In the genomic region with DNA sequence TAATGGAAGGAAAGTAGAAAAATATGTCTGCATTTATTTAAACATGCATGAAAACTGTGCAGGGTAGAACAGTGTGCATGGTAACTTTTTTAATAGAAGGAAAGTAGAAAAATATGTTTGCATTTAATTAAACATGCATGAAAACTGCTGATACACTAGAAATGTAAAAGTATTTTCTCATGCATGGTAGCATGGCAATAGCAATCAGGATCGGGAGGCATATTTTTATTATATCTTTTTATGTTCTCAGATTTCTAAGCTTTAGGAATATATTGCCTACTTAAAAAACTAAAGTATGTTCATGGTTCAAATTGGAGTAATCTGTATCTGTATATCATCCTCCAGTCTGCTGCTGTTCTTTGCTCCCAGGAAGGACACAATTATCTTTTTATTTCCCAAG, we compare ENCODE assay signal across 1 cellular context.
TF ChIP-seq lines count a peak whose summit lies in the region.

No MANE protein-coding gene starts in this region.

TF ChIP-seq in GM23338, 12 proteins besides CTCF, POLR2A, EP300 and RAD21:
- TF ChIP-seq, protein P1, sequence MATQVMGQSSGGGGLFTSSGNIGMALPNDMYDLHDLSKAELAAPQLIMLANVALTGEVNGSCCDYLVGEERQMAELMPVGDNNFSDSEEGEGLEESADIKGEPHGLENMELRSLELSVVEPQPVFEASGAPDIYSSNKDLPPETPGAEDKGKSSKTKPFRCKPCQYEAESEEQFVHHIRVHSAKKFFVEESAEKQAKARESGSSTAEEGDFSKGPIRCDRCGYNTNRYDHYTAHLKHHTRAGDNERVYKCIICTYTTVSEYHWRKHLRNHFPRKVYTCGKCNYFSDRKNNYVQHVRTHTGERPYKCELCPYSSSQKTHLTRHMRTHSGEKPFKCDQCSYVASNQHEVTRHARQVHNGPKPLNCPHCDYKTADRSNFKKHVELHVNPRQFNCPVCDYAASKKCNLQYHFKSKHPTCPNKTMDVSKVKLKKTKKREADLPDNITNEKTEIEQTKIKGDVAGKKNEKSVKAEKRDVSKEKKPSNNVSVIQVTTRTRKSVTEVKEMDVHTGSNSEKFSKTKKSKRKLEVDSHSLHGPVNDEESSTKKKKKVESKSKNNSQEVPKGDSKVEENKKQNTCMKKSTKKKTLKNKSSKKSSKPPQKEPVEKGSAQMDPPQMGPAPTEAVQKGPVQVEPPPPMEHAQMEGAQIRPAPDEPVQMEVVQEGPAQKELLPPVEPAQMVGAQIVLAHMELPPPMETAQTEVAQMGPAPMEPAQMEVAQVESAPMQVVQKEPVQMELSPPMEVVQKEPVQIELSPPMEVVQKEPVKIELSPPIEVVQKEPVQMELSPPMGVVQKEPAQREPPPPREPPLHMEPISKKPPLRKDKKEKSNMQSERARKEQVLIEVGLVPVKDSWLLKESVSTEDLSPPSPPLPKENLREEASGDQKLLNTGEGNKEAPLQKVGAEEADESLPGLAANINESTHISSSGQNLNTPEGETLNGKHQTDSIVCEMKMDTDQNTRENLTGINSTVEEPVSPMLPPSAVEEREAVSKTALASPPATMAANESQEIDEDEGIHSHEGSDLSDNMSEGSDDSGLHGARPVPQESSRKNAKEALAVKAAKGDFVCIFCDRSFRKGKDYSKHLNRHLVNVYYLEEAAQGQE (IDR thresholded peaks at IDR 0.05; ENCODE audit: unreplicated experiment): no peak
- TF ChIP-seq ZNF114 (CRISPR knock-in tag; IDR thresholded peaks at IDR 0.05): no peak
